ENCODE assay signal across 8 cellular contexts in the genomic region with DNA sequence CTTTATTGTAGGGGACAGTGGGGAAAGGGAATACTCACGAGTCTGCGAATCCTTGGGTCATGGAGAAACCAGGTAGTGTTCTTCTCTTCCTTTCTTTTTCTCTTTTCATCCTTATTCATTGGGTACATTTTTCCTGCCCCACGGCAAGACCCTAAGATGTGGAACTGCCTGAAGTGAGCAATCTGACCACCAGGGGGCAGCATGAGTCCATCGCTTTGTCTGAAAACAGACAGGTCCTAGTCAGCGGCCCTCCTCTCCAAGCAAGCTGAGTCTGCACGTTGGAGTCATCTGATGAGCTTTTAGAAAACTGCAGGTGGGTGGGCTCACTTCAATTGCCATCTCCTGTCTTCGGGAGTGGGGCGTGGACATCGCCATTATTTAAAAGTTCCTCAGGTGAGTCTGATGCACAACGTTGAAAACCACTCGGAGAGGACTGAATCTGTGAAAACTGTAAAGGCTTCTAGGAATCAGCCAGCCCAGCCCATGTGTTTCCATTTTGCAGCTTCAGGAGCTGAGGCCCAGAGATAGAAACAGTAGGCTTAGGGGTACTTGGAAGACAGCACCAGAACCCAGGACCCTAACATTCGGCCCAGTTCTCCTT. TPM values are rescaled to one million over a fixed set of nuclear protein-coding genes. Genes with fewer than 3 reads are reported as not detected.
DNase-seq lines count a peak whose midpoint lies in the region; ATAC-seq, FAIRE-seq and TF ChIP-seq lines count a peak whose summit lies in the region.

No MANE protein-coding gene starts in this region.

- no peaks in the 10 kb centered on the region for H3K79me2 ChIP-seq in endothelial cell of umbilical vein (ENCODE audit: control insufficient read depth, insufficient read depth, low read length)

- peaks cover 0 to 5% of the 10 kb centered on the region in 2 experiments for H3K27me3 ChIP-seq in endothelial cell of umbilical vein (ENCODE audit: control insufficient read depth in 2 of 2, insufficient read depth in 2 of 2, low read length in 2 of 2)

- peak; percentile 95 for FAIRE-seq in endothelial cell of umbilical vein (lab: Jason Lieb, UNC)

- H3K4me3 ChIP-seq in endothelial cell of umbilical vein (replicated peaks in 1 of 3; ENCODE audit: insufficient read depth in 1 of 3, low read depth in 1 of 3, low read length in 3 of 3) = no peak overlapping the region

- peak; percentile 75 for DNase-seq in 8988T
- peak; percentile 64 for DNase-seq in HT1080 (ENCODE audit: low read depth)
- DNase-seq in NK-92 treated with Interleukin-12 subunit alpha and Interleukin-12 subunit beta, amount 100 ng/mL, for 24 hours (lab: John Stamatoyannopoulos, UW) = peak; percentile 56
- DNase-seq in activated CD8-positive, alpha-beta memory T cell treated with anti-CD3 and anti-CD28 coated beads for 4 hours (ENCODE audit: low read depth in 2 of 2) = peak; percentile 67 to 78
- peak; percentile 83 for DNase-seq in endothelial cell of umbilical vein (ENCODE audit: low read depth, low spot score)
- peak; percentile 89 for DNase-seq in midbrain (lab: John Stamatoyannopoulos, UW)
- DNase-seq in stimulated activated CD8-positive, alpha-beta memory T cell treated with anti-CD3 and anti-CD28 coated beads, Interleukin-4, amount 100 ng/mL, for 1 hour (ENCODE audit: low read depth in 2 of 2, low spot score in 1 of 2) = peak; percentile 78 to 82

- peak; percentile 87 to 92 for TF ChIP-seq CTCF in endothelial cell of umbilical vein (IDR thresholded peaks at IDR 0.05; ENCODE audit: extremely low read depth in 1 of 2, insufficient read depth in 1 of 2, low read depth in 1 of 2, low read length in 2 of 2)

- TF ChIP-seq POLR2A in endothelial cell of umbilical vein (IDR thresholded peaks at IDR 0.05; ENCODE audit: low read depth, low read length) = no peak

- no peaks in the 10 kb centered on the region for H3K9me1 ChIP-seq in endothelial cell of umbilical vein (replicated peaks; ENCODE audit: control insufficient read depth, extremely low read depth, insufficient read depth, low read length)

- no peak overlapping the region for H3K9ac ChIP-seq in endothelial cell of umbilical vein (replicated peaks; ENCODE audit: extremely low read depth, insufficient read depth, low read length)

- H3K4me2 ChIP-seq in endothelial cell of umbilical vein (ENCODE audit: insufficient read depth, low read length) = no peak overlapping the region

- intact Hi-C loops in endothelial cell of umbilical vein (cut with micrococcal nuclease) = loop anchor here (1.0 to 2.0 kb wide), 5 partner anchors 21 to 551 kb away; no protein-coding TSS in a partner anchor

- BruUV-seq in endothelial cell of umbilical vein (replicated peaks; lab: Mats Ljungman, UMichigan) = no TSS peak

- dilution Hi-C loops in endothelial cell of umbilical vein (cut with MboI; ENCODE audit: extremely low pct_ligation_motif_present, low sequenced_read_pairs) = no loop called here

- no peaks in the 10 kb centered on the region for H3K9me3 ChIP-seq in endothelial cell of umbilical vein (replicated peaks; ENCODE audit: control insufficient read depth, insufficient read depth, low read length)

- CTCF ChIA-PET in endothelial cell of umbilical vein (lab: Charles Lee) = interaction anchor here (0.5 to 7.4 kb wide), 43 partner anchors 8 to 1652 kb away, joined by 3 to 147 read pairs (median 4); a partner anchor contains a TSS

- peaks cover 9% of the 10 kb centered on the region for H3K4me1 ChIP-seq in endothelial cell of umbilical vein (ENCODE audit: control insufficient read depth, extremely low read depth, insufficient read depth, low read length)

- no peaks in the 10 kb centered on the region for H3K36me3 ChIP-seq in endothelial cell of umbilical vein (ENCODE audit: control insufficient read depth in 2 of 2, extremely low read depth in 1 of 2, insufficient read depth in 2 of 2, low read length in 2 of 2)

- peak; percentile 71 for ATAC-seq in GM18511 (IDR thresholded peaks at IDR 0.05; ENCODE audit: unreplicated experiment)

- POLR2A ChIA-PET in endothelial cell of umbilical vein (lab: Charles Lee) = no interaction called here

- H3K27ac ChIP-seq in endothelial cell of umbilical vein (ENCODE audit: insufficient read depth, low read depth, low read length) = no peak overlapping the region

- no peaks in the 10 kb centered on the region for H4K20me1 ChIP-seq in endothelial cell of umbilical vein (replicated peaks; ENCODE audit: control insufficient read depth, extremely low read depth, insufficient read depth, low read length)

- peak overlapping the region; percentile 19 for H2AFZ ChIP-seq in endothelial cell of umbilical vein (ENCODE audit: low read depth, low read length)

TF ChIP-seq in endothelial cell of umbilical vein, 7 proteins besides CTCF, POLR2A, EP300 and RAD21:
- TF ChIP-seq GATA2 (IDR thresholded peaks at IDR 0.05; ENCODE audit: insufficient read depth, insufficient read length, low read depth, low read length) (no peak), POLR2AphosphoS5 (IDR thresholded peaks at IDR 0.05; ENCODE audit: insufficient read depth, low read depth, low read length) (no peak)
- TF ChIP-seq, protein P1, sequence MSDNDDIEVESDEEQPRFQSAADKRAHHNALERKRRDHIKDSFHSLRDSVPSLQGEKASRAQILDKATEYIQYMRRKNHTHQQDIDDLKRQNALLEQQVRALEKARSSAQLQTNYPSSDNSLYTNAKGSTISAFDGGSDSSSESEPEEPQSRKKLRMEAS (IDR thresholded peaks at IDR 0.05; ENCODE audit: insufficient read depth, insufficient read length) = no peak

RNA-seq across cellular contexts. Expression of a gene that starts 34.0 kb away (rescaled TPM):
- total RNA-seq in HT1080 (2014; rRNA removed; shearing (Covaris generic)) = 18.6 and 22.0 TPM in 2 replicates
- 35.5 and 36.5 TPM in 2 replicates for polyA plus RNA-seq in HT1080 (2015; cell fraction: cytosol; rRNA removed)
- 61.1 and 68.3 TPM in 2 replicates for polyA plus RNA-seq in HT1080 (2015; cell fraction: nucleus; rRNA removed)
- 20.8 and 23.1 TPM in 2 replicates for total RNA-seq in endothelial cell of umbilical vein
- polyA plus RNA-seq in endothelial cell of umbilical vein = 14.9 and 18.0 TPM in 2 replicates
- polyA plus RNA-seq in endothelial cell of umbilical vein (2011; cell fraction: cytosol; rRNA removed) = 16.7 and 17.8 TPM in 2 replicates
- 22.7 and 32.5 TPM in 2 replicates for polyA plus RNA-seq in endothelial cell of umbilical vein (2011; cell fraction: nucleus; rRNA removed)
- polyA plus RNA-seq in endothelial cell of umbilical vein (2012) = 22.3 and 24.5 TPM in 2 replicates
- polyA minus RNA-seq in endothelial cell of umbilical vein = 21.8 and 28.2 TPM in 2 replicates
- polyA minus RNA-seq in endothelial cell of umbilical vein (2011; cell fraction: cytosol; rRNA and poly(A)+ RNA removed) = 18.0 TPM
- 21.4 and 32.4 TPM in 2 replicates for polyA minus RNA-seq in endothelial cell of umbilical vein (2011; cell fraction: nucleus; rRNA and poly(A)+ RNA removed)
